In the genomic region with DNA sequence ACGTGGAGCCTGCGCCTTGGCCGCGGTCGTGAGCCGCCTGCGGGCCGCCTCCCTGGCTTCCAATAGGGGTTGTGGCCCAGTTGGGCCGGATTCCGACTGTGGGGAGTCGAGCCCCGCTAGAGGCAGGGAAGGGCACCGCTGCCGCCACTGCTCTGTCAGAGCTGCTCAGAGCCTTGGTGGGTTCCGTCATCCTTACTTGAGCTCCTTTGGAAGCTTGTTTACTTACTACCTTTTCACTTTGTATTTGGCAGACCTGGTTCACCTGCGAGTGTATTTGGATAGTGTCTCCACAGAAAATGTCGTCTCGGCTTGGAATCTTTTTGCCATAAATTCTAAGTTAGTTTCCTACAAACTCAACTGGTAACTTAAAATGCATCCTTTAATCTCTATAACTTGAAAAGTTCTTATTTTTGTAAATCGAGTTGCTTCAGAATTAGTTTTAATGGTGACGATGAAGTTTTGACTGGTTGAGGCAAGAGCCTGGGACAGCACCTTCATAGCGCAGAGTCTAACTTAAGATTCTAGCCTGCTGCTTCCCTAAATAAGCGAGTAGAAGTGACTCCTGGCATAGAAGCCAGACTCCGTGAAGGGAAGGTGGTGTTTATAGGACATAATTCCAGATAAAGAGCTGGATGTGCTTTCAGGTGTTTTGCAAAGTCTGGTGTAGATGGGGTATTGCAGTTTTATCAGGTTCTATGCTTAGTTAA, we compare ENCODE assay signal across 8 cellular contexts. TPM values are rescaled to one million over a fixed set of nuclear protein-coding genes. Genes with fewer than 3 reads are reported as not detected.
A peak's percentile ranks its signal among the peaks of the same experiment; 100 is the strongest.
DNase-seq lines count a peak whose midpoint lies in the region; ATAC-seq and TF ChIP-seq lines count a peak whose summit lies in the region.

No MANE protein-coding gene starts in this region.

- TF ChIP-seq CTCF in GM12864 (IDR thresholded peaks at IDR 0.05; ENCODE audit: low read depth, low read length, missing control alignments), result peak; percentile 10
- no peak for TF ChIP-seq CTCF in LNCaP clone FGC (IDR thresholded peaks at IDR 0.05; ENCODE audit: control insufficient read depth, extremely low read depth, insufficient read depth)
- TF ChIP-seq CTCF in MCF 10A (IDR thresholded peaks at IDR 0.05; ENCODE audit: unreplicated experiment), result no peak
- TF ChIP-seq CTCF in uterus (IDR thresholded peaks at IDR 0.05), result peak in 1 of 4 experiments; percentile 1

- H3K79me1 ChIP-seq in mesendoderm (ENCODE audit: low read length), result peaks cover 3% of the 10 kb centered on the region

- peak overlapping the region; percentile 5 for H3K4me2 ChIP-seq in mesendoderm (ENCODE audit: low read length)

- POLR2A ChIA-PET in MCF 10A (lab: Yijun Ruan, JAX), result interaction anchor here (0.6 to 5.7 kb wide), 40 partner anchors 8 to 573 kb away, joined by 3 to 83 read pairs (median 4); a partner anchor contains a TSS

- peak overlapping the region; percentile 85 for H3K27ac Mint-ChIP-seq in MCF 10A (ENCODE audit: low read depth, unreplicated experiment)

- peak overlapping the region; percentile 86 for H3K18ac ChIP-seq in mesendoderm (ENCODE audit: low read length)

- no peak overlapping the region for H3K23ac ChIP-seq in mesendoderm (ENCODE audit: low read length)

- no peak overlapping the region for H4K8ac ChIP-seq in mesendoderm (ENCODE audit: low read depth, low read length)

- peaks cover 33% of the 10 kb centered on the region for H3K79me2 ChIP-seq in mesendoderm (ENCODE audit: control insufficient read depth, insufficient read depth, low read length)

- peak overlapping the region; percentile 97 for H3K4me3 ChIP-seq in GM12864 (ENCODE audit: low read depth, low read length)
- H3K4me3 ChIP-seq in LNCaP clone FGC (ENCODE audit: low read depth, low read length), result peak overlapping the region; percentile 78
- H3K4me3 ChIP-seq in mesendoderm (ENCODE audit: low read length), result peak overlapping the region; percentile 61
- H3K4me3 ChIP-seq in uterus, result peak overlapping the region; percentile 52 to 96

- no peaks in the 10 kb centered on the region for H3K27me3 Mint-ChIP-seq in MCF 10A (ENCODE audit: insufficient read depth, unreplicated experiment)

- no peak overlapping the region for H2BK5ac ChIP-seq in mesendoderm (ENCODE audit: low read length)

- H4K5ac ChIP-seq in mesendoderm (ENCODE audit: low read length), result no peak overlapping the region

- no peak overlapping the region for H2BK15ac ChIP-seq in mesendoderm (replicated peaks; ENCODE audit: low read depth)

- H3K4me1 Mint-ChIP-seq in MCF 10A (ENCODE audit: insufficient read depth, unreplicated experiment), result peaks cover 19% of the 10 kb centered on the region

- H3K27ac ChIP-seq in mesendoderm (ENCODE audit: low read depth, low read length) (peak overlapping the region; percentile 98), uterus (peak overlapping the region; percentile 86 to 97)

- DNase-seq in GM12864 (ENCODE audit: low read depth) (no peak), LNCaP clone FGC (ENCODE audit: low read depth) (no peak), MCF 10A (ENCODE audit: unreplicated experiment) (no peak), mesendoderm (peak; percentile 8), uterus (peak in 1 of 2 donors; percentile 32), islet precursor cell (no peak)

- H3K9me3 ChIP-seq in uterus, result no peaks in the 10 kb centered on the region

- no peak overlapping the region for H2BK120ac ChIP-seq in mesendoderm (ENCODE audit: low read depth, low read length)

- H3K36me3 ChIP-seq in mesendoderm (ENCODE audit: control insufficient read depth, insufficient read depth, low read length) (no peaks in the 10 kb centered on the region), uterus (no peaks in the 10 kb centered on the region)

- peak overlapping the region; percentile 89 for H3K9ac ChIP-seq in mesendoderm (ENCODE audit: low read length)

- TF ChIP-seq POLR2A in uterus (IDR thresholded peaks at IDR 0.05), result no peak

- peak overlapping the region; percentile 89 for H3K4me3 Mint-ChIP-seq in MCF 10A (ENCODE audit: unreplicated experiment)

- no peaks in the 10 kb centered on the region for H3K27me3 ChIP-seq in mesendoderm (ENCODE audit: insufficient read depth, low read length, poor library complexity)
- no peaks in the 10 kb centered on the region for H3K27me3 ChIP-seq in uterus

- peak; percentile 25 for ATAC-seq in GM21529 (IDR thresholded peaks at IDR 0.05; ENCODE audit: unreplicated experiment)
- ATAC-seq in HG03571 (IDR thresholded peaks at IDR 0.05; ENCODE audit: unreplicated experiment), result no peak

- WGBS in mesendoderm (ENCODE audit: extremely low coverage, insufficient coverage, low lambda C conversion rate), result no CpG with 5 or more reads among the region's 23 CpGs

- peak overlapping the region; percentile 93 for H3K56ac ChIP-seq in mesendoderm (ENCODE audit: low read length)

- H3K4me1 ChIP-seq in mesendoderm (ENCODE audit: control insufficient read depth, low read depth, low read length), result peaks cover 11% of the 10 kb centered on the region
- peaks cover 7 to 15% of the 10 kb centered on the region in 2 donors for H3K4me1 ChIP-seq in uterus

- CTCF ChIA-PET in MCF 10A (lab: Yijun Ruan, JAX), result interaction anchor here (0.6 to 1.0 kb wide), 3 partner anchors 46 to 377 kb away, joined by 3 to 5 read pairs (median 3); a partner anchor contains a TSS

- H3K36me3 Mint-ChIP-seq in MCF 10A (ENCODE audit: insufficient read depth, unreplicated experiment), result peaks cover 6% of the 10 kb centered on the region

- no peak overlapping the region for H2AK5ac ChIP-seq in mesendoderm (ENCODE audit: low read length)

- H3K4ac ChIP-seq in mesendoderm (ENCODE audit: low read depth, low read length), result no peak overlapping the region

- BruUV-seq in MCF 10A (replicated peaks; lab: Mats Ljungman, UMichigan), result TSS peak; percentile 64

- intact Hi-C loops in MCF 10A (cut with micrococcal nuclease), result loop anchor here (2.0 kb wide), 1 partner anchor 30 kb away; no protein-coding TSS in a partner anchor
- intact Hi-C loops in uterus (cut with DNase I; ENCODE audit: low total_unique reads), result no loop called here

- no peaks in the 10 kb centered on the region for H3K9me3 Mint-ChIP-seq in MCF 10A (ENCODE audit: unreplicated experiment)

RNA-seq across cellular contexts. Expression of a gene that starts 0.8 kb away (rescaled TPM):
- total RNA-seq in MCF 10A (2022) (40.3 and 49.9 TPM in 2 replicates), uterus (10 to 100 TPM; 34.3 to 76.4 (median 48.1) TPM)
- 69.5 TPM for polyA plus RNA-seq in mesendoderm (2013, experiment 1 of 2)
- 70.3 TPM for polyA plus RNA-seq in mesendoderm (2013, experiment 2 of 2)

RNA-seq across cellular contexts. Expression of a gene that starts 41.7 kb away (rescaled TPM):
- 9.7 and 19.5 TPM in 2 replicates for total RNA-seq in MCF 10A (2022)
- polyA plus RNA-seq in mesendoderm (2013, experiment 1 of 2), result 3.0 TPM
- polyA plus RNA-seq in mesendoderm (2013, experiment 2 of 2), result 3.6 TPM
- total RNA-seq in uterus, result 10 to 100 TPM in 1 of 4 donors, 1 to 10 TPM in 3; 4.4 to 23.4 (median 6.8) TPM

RNA-seq across cellular contexts. Expression of a gene that starts 48.6 kb away (rescaled TPM):
- total RNA-seq in MCF 10A (2022) (3.7 and 4.9 TPM in 2 replicates), uterus (10 to 100 TPM in 3 of 4 donors, 1 to 10 TPM in 1; 1.5 to 17.9 (median 14.0) TPM)
- 20.4 TPM for polyA plus RNA-seq in mesendoderm (2013, experiment 1 of 2)
- 20.5 TPM for polyA plus RNA-seq in mesendoderm (2013, experiment 2 of 2)

RNA-seq across cellular contexts. Expression of a gene that starts 58.6 kb away (rescaled TPM):
- total RNA-seq in MCF 10A (2022), result 14.0 and 17.2 TPM in 2 replicates
- 6.6 TPM for polyA plus RNA-seq in mesendoderm (2013, experiment 1 of 2)
- polyA plus RNA-seq in mesendoderm (2013, experiment 2 of 2), result 6.5 TPM
- total RNA-seq in uterus, result 10 to 100 TPM in 3 of 4 donors, 1 to 10 TPM in 1; 2.1 to 26.0 (median 18.7) TPM

RNA-seq across cellular contexts. Expression of a gene that starts 59.1 kb away (rescaled TPM):
- total RNA-seq in MCF 10A (2022) (273 and 298 TPM in 2 replicates), uterus (100 to 1,000 TPM; 282 to 493 (median 419) TPM)
- polyA plus RNA-seq in mesendoderm (2013, experiment 1 of 2), result 409 TPM
- polyA plus RNA-seq in mesendoderm (2013, experiment 2 of 2), result 408 TPM
